ENCODE assay signal across 14 cellular contexts in genomic region chr9:131758972-131759647, GRCh38. TPM values are rescaled to one million over a fixed set of nuclear protein-coding genes. Genes with fewer than 3 reads are reported as not detected.
DNase-seq lines count a peak whose midpoint lies in the region; ATAC-seq and TF ChIP-seq lines count a peak whose summit lies in the region.
"Had no signal": no experiment of that assay in that cellular context is flagged by ENCODE, and none has a peak within 500 bp of the region (broad histone marks: within the 10 kb centered on the region; RNA-seq: fewer than 3 reads in every experiment).

No MANE protein-coding gene starts in this region.

- no peak for TF ChIP-seq POLR2A in stomach (IDR thresholded peaks at IDR 0.05)

- H3K27me3 Mint-ChIP-seq in chondrocyte (ENCODE audit: low read depth) = peaks cover 32% of the 10 kb centered on the region

- ATAC-seq in left cardiac atrium = no peak
- ATAC-seq in GM18861 (IDR thresholded peaks at IDR 0.05; ENCODE audit: unreplicated experiment) = no peak
- ATAC-seq: right cardiac atrium had no signal

- CTCF ChIA-PET in HEK293 (lab: Yijun Ruan, JAX) = interaction anchor here (0.5 to 14.1 kb wide), 19 partner anchors 9 to 527 kb away, joined by 3 to 148 read pairs (median 4); no protein-coding TSS in a partner anchor

- H3K36me3 Mint-ChIP-seq in chondrocyte (ENCODE audit: low read depth) = no peaks in the 10 kb centered on the region

- H3K4me3 Mint-ChIP-seq in chondrocyte (ENCODE audit: unreplicated experiment) = no peak overlapping the region
- H3K4me3 Mint-ChIP-seq: CD4-positive, CD25-positive, alpha-beta regulatory T cell had no signal

- peaks cover 4% of the 10 kb centered on the region for H3K4me1 Mint-ChIP-seq in chondrocyte (ENCODE audit: low read depth)

- no peak overlapping the region for H3K27ac ChIP-seq in HEK293 (ENCODE audit: extremely low read depth, low read depth, low read length)
- H3K27ac ChIP-seq in stomach = no peak overlapping the region
- H3K27ac ChIP-seq: adrenal gland, coronary artery, Peyer's patch had no signal

- WGBS in stomach, 5 donors = 50 to 59% (median 52%) methylated on average over 4 of the region's 4 CpGs

- POLR2A ChIA-PET in HEK293 (lab: Yijun Ruan, JAX) = interaction anchor here (0.6 to 1.4 kb wide), 2 partner anchors 380 to 482 kb away, joined by 3 read pairs; no protein-coding TSS in a partner anchor

- peaks cover 0 to 66% (median 15%) of the 10 kb centered on the region in 3 donors for H3K27me3 ChIP-seq in stomach
- H3K27me3 ChIP-seq: Peyer's patch had no signal

- TF ChIP-seq CTCF in HEK293 (tag by site-specific recombination; IDR thresholded peaks at IDR 0.05) (no peak), chondrocyte (IDR thresholded peaks at IDR 0.05) (no peak), stomach (IDR thresholded peaks at IDR 0.05) (no peak)

- no peak for TF ChIP-seq EP300 in stomach (IDR thresholded peaks at IDR 0.05)

- H3K9me3 ChIP-seq in HEK293 (ENCODE audit: control insufficient read depth, insufficient read depth, low read depth, low read length) (no peaks in the 10 kb centered on the region), stomach (no peaks in the 10 kb centered on the region)
- H3K9me3 ChIP-seq: adrenal gland, Peyer's patch had no signal

- H3K4me1 ChIP-seq in HEK293 (ENCODE audit: control insufficient read depth, insufficient read depth, low read length) = no peaks in the 10 kb centered on the region
- H3K4me1 ChIP-seq in stomach = peaks cover 0 to 14% (median 9%) of the 10 kb centered on the region in 4 donors

- H3K4me3 ChIP-seq in HEK293 (ENCODE audit: low read depth, low read length) (no peak overlapping the region), stomach (no peak overlapping the region)
- H3K4me3 ChIP-seq: adrenal gland, coronary artery, Peyer's patch had no signal

- no peak overlapping the region for H3K27ac Mint-ChIP-seq in chondrocyte (ENCODE audit: unreplicated experiment)
- H3K27ac Mint-ChIP-seq: CD4-positive, CD25-positive, alpha-beta regulatory T cell had no signal

- intact Hi-C loops in left cardiac atrium (cut with DNase I) (no loop called here), stomach (cut with DNase I; ENCODE audit: low total_unique reads) (no loop called here)

- H3K9me3 Mint-ChIP-seq in chondrocyte (ENCODE audit: low read depth) = no peaks in the 10 kb centered on the region

- DNase-seq in DMS153 (lab: John Stamatoyannopoulos, UW) = peak; percentile 82
- DNase-seq in NCI-H510A treated with DMSO at 0.1 percent for 48 hours (lab: John Stamatoyannopoulos, UW) = peak; percentile 89
- peak; percentile 19 for DNase-seq in chondrocyte (ENCODE audit: low spot score)
- DNase-seq in NK-92 treated with Interleukin-12 subunit alpha and Interleukin-12 subunit beta, amount 100 ng/mL, for 24 hours (lab: John Stamatoyannopoulos, UW) = no peak
- DNase-seq in left cardiac atrium = no peak
- no peak for DNase-seq in stomach
- DNase-seq: adrenal gland; CD4-positive, CD25-positive, alpha-beta regulatory T cell; Peyer's patch; right cardiac atrium; T-helper 9 cell had no signal

- H3K36me3 ChIP-seq in HEK293 (ENCODE audit: control insufficient read depth in 2 of 2, insufficient read depth in 1 of 2, low read length in 2 of 2) (no peaks in the 10 kb centered on the region), stomach (no peaks in the 10 kb centered on the region)
- H3K36me3 ChIP-seq: adrenal gland, Peyer's patch had no signal

TF ChIP-seq in HEK293, 187 proteins besides CTCF, POLR2A, EP300 and RAD21:
- TF ChIP-seq ZNF394 (tag by site-specific recombination; IDR thresholded peaks at IDR 0.05; ENCODE audit: borderline replicate concordance) (0 out of 2 replicates have a peak, but pooled peaks have one; percentile 25), PRDM1 (tag by site-specific recombination; IDR thresholded peaks at IDR 0.05) (peak; percentile 59; the same call in 1 of the 2 replicates), ZSCAN16 (tag by site-specific recombination; IDR thresholded peaks at IDR 0.05) (no peak), ZBTB48 (tag by site-specific recombination; IDR thresholded peaks at IDR 0.05) (peak; percentile 41; the same call in 1 of the 2 replicates), SP7 (tag by site-specific recombination; IDR thresholded peaks at IDR 0.05) (0 out of 2 replicates have a peak, but pooled peaks have one; percentile 32), ZNF660 (tag by site-specific recombination; IDR thresholded peaks at IDR 0.05) (0 out of 2 replicates have a peak, but pooled peaks have one; percentile 33), OSR2 (tag by site-specific recombination; IDR thresholded peaks at IDR 0.05) (0 out of 2 replicates have a peak, but pooled peaks have one; percentile 28), KLF7 (tag by site-specific recombination; IDR thresholded peaks at IDR 0.05; ENCODE audit: borderline replicate concordance) (no peak)
- TF ChIP-seq, protein P1, sequence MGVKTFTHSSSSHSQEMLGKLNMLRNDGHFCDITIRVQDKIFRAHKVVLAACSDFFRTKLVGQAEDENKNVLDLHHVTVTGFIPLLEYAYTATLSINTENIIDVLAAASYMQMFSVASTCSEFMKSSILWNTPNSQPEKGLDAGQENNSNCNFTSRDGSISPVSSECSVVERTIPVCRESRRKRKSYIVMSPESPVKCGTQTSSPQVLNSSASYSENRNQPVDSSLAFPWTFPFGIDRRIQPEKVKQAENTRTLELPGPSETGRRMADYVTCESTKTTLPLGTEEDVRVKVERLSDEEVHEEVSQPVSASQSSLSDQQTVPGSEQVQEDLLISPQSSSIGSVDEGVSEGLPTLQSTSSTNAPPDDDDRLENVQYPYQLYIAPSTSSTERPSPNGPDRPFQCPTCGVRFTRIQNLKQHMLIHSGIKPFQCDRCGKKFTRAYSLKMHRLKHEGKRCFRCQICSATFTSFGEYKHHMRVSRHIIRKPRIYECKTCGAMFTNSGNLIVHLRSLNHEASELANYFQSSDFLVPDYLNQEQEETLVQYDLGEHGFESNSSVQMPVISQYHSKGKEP (tag by site-specific recombination; IDR thresholded peaks at IDR 0.05) = 0 out of 2 replicates have a peak, but pooled peaks have one; percentile 47

RNA-seq across cellular contexts. Expression of gene RAPGEF1, which starts 19.2 kb away (rescaled TPM):
- total RNA-seq in chondrocyte = 65.4 to 77.3 TPM (median 73.1 TPM) in 3 replicates
- 100 to 1,000 TPM; 108 to 109 TPM for total RNA-seq in left cardiac atrium
- 10 to 100 TPM; 33.2 to 84.6 (median 57.1) TPM for total RNA-seq in stomach
- 10 to 100 TPM in 2 of 3 donors, 1 to 10 TPM in 1; 8.4 to 19.1 (median 12.5) TPM for polyA plus RNA-seq in stomach

Comparison
In these comparisons a context has a peak if more than half of its experiments do, and no peak if none do; other contexts are left out.
1. DNase-seq: peak in DMS153 (single experiment), NCI-H510A treated with DMSO at 0.1 percent for 48 hours (single experiment) and chondrocyte (single experiment); none in NK-92 treated with Interleukin-12 subunit alpha and Interleukin-12 subunit beta, amount 100 ng/mL, for 24 hours (single experiment), left cardiac atrium (single experiment) and stomach (single experiment).